In genomic region chr20:35515949-35516645, GRCh38 we compare ENCODE assay signal across 11 cellular contexts. TPM values are rescaled to one million over a fixed set of nuclear protein-coding genes. Genes with fewer than 3 reads are reported as not detected.
DNase-seq lines count a peak whose midpoint lies in the region; ATAC-seq lines count a peak whose summit lies in the region.
"Had no signal": no experiment of that assay in that cellular context is flagged by ENCODE, and none has a peak within 500 bp of the region (broad histone marks: within the 10 kb centered on the region; RNA-seq: fewer than 3 reads in every experiment).

No MANE protein-coding gene starts in this region.

- DNase-seq in left ventricle myocardium superior (no peak), Right ventricle myocardium superior (no peak), T1000 (lab: John Stamatoyannopoulos, UW) (peak; percentile 46), fibroblast of the conjunctiva (ENCODE audit: low read depth) (peak; percentile 28), stromal cell of bone marrow (ENCODE audit: low read depth) (peak; percentile 48), NCI-H1092 (lab: John Stamatoyannopoulos, UW) (no peak)
- DNase-seq: activated CD8-positive, alpha-beta memory T cell treated with anti-CD3 and anti-CD28 coated beads, Interleukin-2, amount 50 U/mL, for 48 hours; cerebellar nuclear complex; NCI-H2029 had no signal

- ATAC-seq in left ventricle myocardium superior (peak; percentile 45), Right ventricle myocardium superior (ENCODE audit: poor library complexity) (no peak), HG03521 (IDR thresholded peaks at IDR 0.05; ENCODE audit: unreplicated experiment) (no peak), GM21825 (IDR thresholded peaks at IDR 0.05; ENCODE audit: unreplicated experiment) (no peak)

- intact Hi-C loops in left ventricle myocardium superior (cut with micrococcal nuclease): no loop called here
- intact Hi-C loops in Right ventricle myocardium superior (cut with DNase I): no loop called here

RNA-seq across cellular contexts. Expression of gene C20orf173, which starts 13.4 kb away (rescaled TPM):
- total RNA-seq in left ventricle myocardium superior (not detected), Right ventricle myocardium superior (not detected)

RNA-seq across cellular contexts. Expression of gene ERGIC3, which starts 25.8 kb away (rescaled TPM):
- total RNA-seq in left ventricle myocardium superior (92.3 TPM), Right ventricle myocardium superior (90.7 TPM)

Comparison
In these comparisons a context has a peak if more than half of its experiments do, and no peak if none do; other contexts are left out.
1. DNase-seq: peak in T1000 (single experiment), fibroblast of the conjunctiva (single experiment) and stromal cell of bone marrow (single experiment); none in left ventricle myocardium superior (single experiment), Right ventricle myocardium superior (single experiment) and NCI-H1092 (single experiment).